18 cellular contexts compared by ENCODE assay signal in the genomic region with DNA sequence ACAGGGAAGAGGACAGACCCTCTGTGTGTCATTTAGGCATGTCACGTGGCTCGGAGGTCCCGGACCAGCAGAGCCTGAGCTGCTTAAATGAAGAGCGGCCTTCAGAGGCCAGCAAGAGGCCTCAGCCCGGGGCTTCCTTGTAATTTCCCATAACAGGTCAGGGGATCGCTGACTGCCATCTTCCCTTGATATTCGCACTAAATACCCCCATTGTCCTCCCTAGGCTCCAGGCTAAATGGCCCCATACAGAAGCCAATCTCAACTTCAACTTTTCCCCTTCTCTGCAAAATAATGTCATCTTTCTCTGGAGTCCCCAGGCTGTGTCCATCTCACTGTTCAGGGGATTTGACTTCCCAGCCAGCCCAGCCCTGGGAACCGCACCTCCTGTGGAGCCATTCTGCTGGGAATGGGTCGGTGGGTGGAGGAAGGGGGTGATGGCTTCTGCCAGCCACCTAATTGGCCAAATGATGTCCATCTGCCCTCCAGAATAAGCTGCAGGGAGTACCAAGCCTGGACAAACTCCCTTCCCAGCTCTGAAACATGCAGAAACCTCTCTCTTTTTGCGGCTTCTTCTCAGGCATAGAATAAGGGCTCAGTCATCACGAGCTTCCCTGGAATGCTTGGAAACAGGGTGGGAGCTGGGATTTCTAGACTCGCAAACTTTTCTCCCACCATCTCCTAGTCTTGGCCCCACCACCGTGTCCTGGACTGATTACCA.
DNase-seq lines count a peak whose midpoint lies in the region; FAIRE-seq and TF ChIP-seq lines count a peak whose summit lies in the region.
"Had no signal": no experiment of that assay in that cellular context is flagged by ENCODE, and none has a peak within 500 bp of the region (broad histone marks: within the 10 kb centered on the region; RNA-seq: fewer than 3 reads in every experiment).

No MANE protein-coding gene starts in this region.

- H3K9ac ChIP-seq in kidney (ENCODE audit: low read length in 2 of 2), result no peak overlapping the region
- no peak overlapping the region for H3K9ac ChIP-seq in rectal smooth muscle tissue (ENCODE audit: low read length)

- no peaks in the 10 kb centered on the region for H3F3A ChIP-seq in PC-9 (ENCODE audit: insufficient read depth, low read depth)

- H3K36me3 ChIP-seq in ectodermal cell (ENCODE audit: control insufficient read depth, insufficient read depth, low read length), result no peaks in the 10 kb centered on the region
- H3K36me3 ChIP-seq in kidney (ENCODE audit: control insufficient read depth in 1 of 2, insufficient read depth in 2 of 2, low read length in 2 of 2), result no peaks in the 10 kb centered on the region
- no peaks in the 10 kb centered on the region for H3K36me3 ChIP-seq in rectal smooth muscle tissue (ENCODE audit: control insufficient read depth, insufficient read depth, low read length)
- H3K36me3 ChIP-seq in PC-9 (ENCODE audit: low read depth), result no peaks in the 10 kb centered on the region
- H3K36me3 ChIP-seq: BE2C, HAP-1 had no signal

- no peak overlapping the region for H2AFZ ChIP-seq in PC-9

- WGBS in ectodermal cell, 2 experiments, result 89 to 92% methylated on average over 13 of the region's 13 CpGs

- H3K27me3 ChIP-seq in ectodermal cell (ENCODE audit: control insufficient read depth, insufficient read depth, low read length, poor library complexity, severe bottlenecking), result no peaks in the 10 kb centered on the region
- H3K27me3 ChIP-seq in rectal smooth muscle tissue (ENCODE audit: control insufficient read depth, insufficient read depth, low read length), result no peaks in the 10 kb centered on the region
- peaks cover 97% of the 10 kb centered on the region for H3K27me3 ChIP-seq in PC-9 (ENCODE audit: insufficient read depth, low read depth)
- H3K27me3 ChIP-seq: BE2C had no signal

- no TSS peak for BruUV-seq in PC-9 (replicated peaks; lab: Mats Ljungman, UMichigan)

- H4K20me1 ChIP-seq in PC-9 (ENCODE audit: insufficient read depth), result no peaks in the 10 kb centered on the region; the same call in none of the 2 replicates

- CTCF ChIA-PET in PC-9 (lab: Charles Lee), result no interaction called here

- H3K4me2 ChIP-seq in PC-9, result no peak overlapping the region
- H3K4me2 ChIP-seq: A549 had no signal

- no peaks in the 10 kb centered on the region for H3K9me2 ChIP-seq in PC-9 (ENCODE audit: insufficient read depth)

- no peaks in the 10 kb centered on the region for H3K79me2 ChIP-seq in PC-9 (ENCODE audit: low read depth)

- H3K9me3 ChIP-seq in ectodermal cell (ENCODE audit: control insufficient read depth, low read length) (no peaks in the 10 kb centered on the region), kidney (ENCODE audit: control insufficient read depth in 1 of 2, low read length in 2 of 2) (no peaks in the 10 kb centered on the region), PC-9 (ENCODE audit: insufficient read depth, low read depth) (no peaks in the 10 kb centered on the region)
- H3K9me3 ChIP-seq: A549, BE2C, HAP-1 had no signal

- intact Hi-C loops in kidney (cut with DNase I), result no loop called here
- intact Hi-C loops in PC-9 (cut with micrococcal nuclease; ENCODE audit: unreplicated experiment), result no loop called here

- POLR2A ChIA-PET in PC-9 (lab: Charles Lee; ENCODE audit: unreplicated experiment), result no interaction called here

- no peak for FAIRE-seq in kidney (lab: Jason Lieb, UNC)
- FAIRE-seq: A549, G401.6, GM12891 had no signal

- TF ChIP-seq CTCF in kidney (IDR thresholded peaks at IDR 0.05; ENCODE audit: borderline replicate concordance, extremely low read depth, insufficient read depth) (no peak), PC-9 (conservative IDR thresholded peaks at IDR 0.05) (no peak)

- peaks cover 32% of the 10 kb centered on the region for H3K4me1 ChIP-seq in ectodermal cell (ENCODE audit: control insufficient read depth, insufficient read depth, low read length)
- no peaks in the 10 kb centered on the region for H3K4me1 ChIP-seq in kidney (ENCODE audit: control insufficient read depth in 1 of 2, insufficient read depth in 1 of 2, low read depth in 1 of 2, low read length in 2 of 2)
- H3K4me1 ChIP-seq in rectal smooth muscle tissue (ENCODE audit: control insufficient read depth, insufficient read depth, low read length), result no peaks in the 10 kb centered on the region
- H3K4me1 ChIP-seq in PC-9 (replicated peaks; ENCODE audit: insufficient read depth), result no peaks in the 10 kb centered on the region
- H3K4me1 ChIP-seq: A549, HAP-1 had no signal

- DNase-seq in kidney (peak; percentile 38), NOMO-1 (lab: John Stamatoyannopoulos, UW; ENCODE audit: unreplicated experiment in 2 of 2) (no peak), PC-9 (no peak), NK-92 (lab: John Stamatoyannopoulos, UW; ENCODE audit: unreplicated experiment) (no peak)
- DNase-seq: BE2C; CD4-positive, alpha-beta memory T cell; COR-L47; DMS153; DMS79 treated with DMSO at 0.1 percent for 48 hours; EL; GOT3 had no signal

- H3K27ac ChIP-seq in ectodermal cell (ENCODE audit: insufficient read depth, low read depth, low read length, poor library complexity, severe bottlenecking) (peak overlapping the region; percentile 21), kidney (ENCODE audit: low read depth in 2 of 2, low read length in 2 of 2) (no peak overlapping the region), rectal smooth muscle tissue (ENCODE audit: low read depth, low read length) (peak overlapping the region; percentile 19), PC-9 (no peak overlapping the region)
- H3K27ac ChIP-seq: A549, C4-2B had no signal

- H3K4me3 ChIP-seq in ectodermal cell (ENCODE audit: insufficient read depth, low read depth, low read length) (no peak overlapping the region), kidney (ENCODE audit: low read length in 2 of 2) (no peak overlapping the region), rectal smooth muscle tissue (ENCODE audit: low read length) (no peak overlapping the region), PC-9 (no peak overlapping the region)
- H3K4me3 ChIP-seq: A549, HAP-1 had no signal

Comparison
In these comparisons a context has a peak if more than half of its experiments do, and no peak if none do; other contexts are left out.
1. H3K27ac ChIP-seq: peak in ectodermal cell (single experiment) and rectal smooth muscle tissue (single experiment); none in kidney (0 of 2) and PC-9 (single experiment).